9 cellular contexts compared by ENCODE assay signal in genomic region chr1:70353038-70353437, GRCh38. TPM values are rescaled to one million over a fixed set of nuclear protein-coding genes. Genes with fewer than 3 reads are reported as not detected.
DNase-seq lines count a peak whose midpoint lies in the region; FAIRE-seq and TF ChIP-seq lines count a peak whose summit lies in the region.
"Had no signal": no experiment of that assay in that cellular context is flagged by ENCODE, and none has a peak within 500 bp of the region (broad histone marks: within the 10 kb centered on the region; RNA-seq: fewer than 3 reads in every experiment).

No MANE protein-coding gene starts in this region.

- FAIRE-seq in D721Med (lab: Jason Lieb, UNC) = no peak
- FAIRE-seq: A204.1 had no signal

- TF ChIP-seq EP300 in stomach (IDR thresholded peaks at IDR 0.05) = no peak

- peak overlapping the region; percentile 96 for H3K27ac Mint-ChIP-seq in T-helper 1 cell treated with Interleukin-12 subunit alpha and Interleukin-12 subunit beta and Interleukin-4 antibody, amounts not matched to agents 30 μg/mL and 1 μg/mL, for 36 hours
- peak overlapping the region; percentile 94 for H3K27ac Mint-ChIP-seq in activated T-helper 2 cell treated with anti-CD3 and anti-CD28 coated beads, Interferon-gamma antibody, Interleukin-2, Interleukin-4, amounts not matched to agents 10 μg/mL and 5 μg/mL and 100 μg/mL, durations not matched to agents 14 hours and 24 hours and 36 hours
- H3K27ac Mint-ChIP-seq in immature natural killer cell = peak overlapping the region; percentile 95 to 100 (median 97)

- H3K36me3 ChIP-seq in stomach = peaks cover 0 to 7% (median 3%) of the 10 kb centered on the region in 4 donors

- peak overlapping the region in 2 of 5 donors; percentile 95 to 97 for H3K27ac ChIP-seq in stomach

- H3K4me1 Mint-ChIP-seq in T-helper 1 cell treated with Interleukin-12 subunit alpha and Interleukin-12 subunit beta and Interleukin-4 antibody, amounts not matched to agents 30 μg/mL and 1 μg/mL, for 36 hours (ENCODE audit: low read depth) = peaks cover 33% of the 10 kb centered on the region
- H3K4me1 Mint-ChIP-seq in activated T-helper 2 cell treated with anti-CD3 and anti-CD28 coated beads, Interferon-gamma antibody, Interleukin-2, Interleukin-4, amounts not matched to agents 10 μg/mL and 5 μg/mL and 100 μg/mL, durations not matched to agents 14 hours and 24 hours and 36 hours (ENCODE audit: low read depth) = peaks cover 34% of the 10 kb centered on the region
- peaks cover 53 to 75% of the 10 kb centered on the region in 2 donors for H3K4me1 Mint-ChIP-seq in immature natural killer cell

- H3K27me3 Mint-ChIP-seq in T-helper 1 cell treated with Interleukin-12 subunit alpha and Interleukin-12 subunit beta and Interleukin-4 antibody, amounts not matched to agents 30 μg/mL and 1 μg/mL, for 36 hours (ENCODE audit: low read depth) = no peaks in the 10 kb centered on the region
- H3K27me3 Mint-ChIP-seq in activated T-helper 2 cell treated with anti-CD3 and anti-CD28 coated beads, Interferon-gamma antibody, Interleukin-2, Interleukin-4, amounts not matched to agents 10 μg/mL and 5 μg/mL and 100 μg/mL, durations not matched to agents 14 hours and 24 hours and 36 hours (ENCODE audit: low read depth) = no peaks in the 10 kb centered on the region
- peaks cover 10 to 14% (median 12%) of the 10 kb centered on the region in 3 donors for H3K27me3 Mint-ChIP-seq in immature natural killer cell (ENCODE audit: low read depth in 3 of 3)

- H3K9me3 Mint-ChIP-seq in T-helper 1 cell treated with Interleukin-12 subunit alpha and Interleukin-12 subunit beta and Interleukin-4 antibody, amounts not matched to agents 30 μg/mL and 1 μg/mL, for 36 hours = no peaks in the 10 kb centered on the region
- H3K9me3 Mint-ChIP-seq in activated T-helper 2 cell treated with anti-CD3 and anti-CD28 coated beads, Interferon-gamma antibody, Interleukin-2, Interleukin-4, amounts not matched to agents 10 μg/mL and 5 μg/mL and 100 μg/mL, durations not matched to agents 14 hours and 24 hours and 36 hours = peaks cover 4% of the 10 kb centered on the region
- no peaks in the 10 kb centered on the region for H3K9me3 Mint-ChIP-seq in immature natural killer cell

- peaks cover 9% of the 10 kb centered on the region for H3K36me3 Mint-ChIP-seq in T-helper 1 cell treated with Interleukin-12 subunit alpha and Interleukin-12 subunit beta and Interleukin-4 antibody, amounts not matched to agents 30 μg/mL and 1 μg/mL, for 36 hours (ENCODE audit: low read depth)
- peaks cover 34% of the 10 kb centered on the region for H3K36me3 Mint-ChIP-seq in activated T-helper 2 cell treated with anti-CD3 and anti-CD28 coated beads, Interferon-gamma antibody, Interleukin-2, Interleukin-4, amounts not matched to agents 10 μg/mL and 5 μg/mL and 100 μg/mL, durations not matched to agents 14 hours and 24 hours and 36 hours (ENCODE audit: low read depth)
- H3K36me3 Mint-ChIP-seq in immature natural killer cell = peaks cover 0 to 8% (median 6%) of the 10 kb centered on the region in 3 donors

- H3K4me1 ChIP-seq in stomach = peaks cover 22 to 71% (median 53%) of the 10 kb centered on the region in 4 donors

- TF ChIP-seq POLR2A in stomach (IDR thresholded peaks at IDR 0.05) (no peak), erythroblast (IDR thresholded peaks at IDR 0.05; ENCODE audit: low read length) (no peak)

- peak overlapping the region; percentile 90 to 96 (median 95) for H3K4me3 ChIP-seq in stomach

- intact Hi-C loops in activated T-helper 2 cell treated with anti-CD3 and anti-CD28 coated beads, Interferon-gamma antibody, Interleukin-2, Interleukin-4, amounts not matched to agents 10 μg/mL and 5 μg/mL and 100 μg/mL, durations not matched to agents 14 hours and 24 hours and 36 hours (cut with micrococcal nuclease) = loop anchor here (5.0 to 10.0 kb wide), 2 partner anchors 149 to 218 kb away; no protein-coding TSS in a partner anchor
- intact Hi-C loops in stomach (cut with DNase I; ENCODE audit: low total_unique reads) = no loop called here

- DNase-seq in T-helper 1 cell (no peak), immature natural killer cell (no peak), stomach (no peak), D721Med (ENCODE audit: insufficient read length, low spot score) (no peak), erythroblast (lab: John Stamatoyannopoulos, UW) (no peak)
- DNase-seq in activated T-helper 2 cell treated with anti-CD3 and anti-CD28 coated beads, Interferon-gamma antibody, Interleukin-2, Interleukin-4, amounts not matched to agents 10 μg/mL and 5 μg/mL and 100 μg/mL, durations not matched to agents 14 hours and 24 hours and 36 hours (ENCODE audit: low spot score) = no peak
- DNase-seq in stimulated activated CD4-positive, alpha-beta T cell treated with anti-CD3 and anti-CD28 coated beads, Interleukin-12 subunit alpha, Interleukin-12 subunit beta, amount 100 ng/mL, for 4 hours = no peak

- H3K4me3 Mint-ChIP-seq in T-helper 1 cell treated with Interleukin-12 subunit alpha and Interleukin-12 subunit beta and Interleukin-4 antibody, amounts not matched to agents 30 μg/mL and 1 μg/mL, for 36 hours = peak overlapping the region; percentile 94
- H3K4me3 Mint-ChIP-seq in activated T-helper 2 cell treated with anti-CD3 and anti-CD28 coated beads, Interferon-gamma antibody, Interleukin-2, Interleukin-4, amounts not matched to agents 10 μg/mL and 5 μg/mL and 100 μg/mL, durations not matched to agents 14 hours and 24 hours and 36 hours (ENCODE audit: low read depth) = peak overlapping the region; percentile 91
- H3K4me3 Mint-ChIP-seq in immature natural killer cell = peak overlapping the region; percentile 94 to 99 (median 96)

- no peaks in the 10 kb centered on the region for H3K27me3 ChIP-seq in stomach

- WGBS in stomach, 5 donors = 27 to 32% (median 28%) methylated on average over 4 of the region's 4 CpGs

- TF ChIP-seq CTCF in stomach (IDR thresholded peaks at IDR 0.05) (no peak), D721Med (IDR thresholded peaks at IDR 0.05; ENCODE audit: insufficient read depth, missing control alignments) (no peak)

- no peaks in the 10 kb centered on the region for H3K9me3 ChIP-seq in stomach

RNA-seq across cellular contexts. Expression of gene ANKRD13C, which starts 1.5 kb away (rescaled TPM):
- 24.7 and 25.8 TPM in 2 replicates for total RNA-seq in activated T-helper 2 cell treated with anti-CD3 and anti-CD28 coated beads, Interferon-gamma antibody, Interleukin-2, Interleukin-4, amounts not matched to agents 10 μg/mL and 5 μg/mL and 100 μg/mL, durations not matched to agents 14 hours and 24 hours and 36 hours
- polyA plus RNA-seq in immature natural killer cell (10 to 100 TPM in 1 of 3 donors, 1 to 10 TPM in 2; 7.0 to 14.6 (median 8.3) TPM), stomach (10 to 100 TPM in 1 of 3 donors, 1 to 10 TPM in 2; 6.8 to 12.7 (median 9.3) TPM)
- total RNA-seq in stomach = 100 to 1,000 TPM in 1 of 5 donors, 10 to 100 TPM in 4; 12.9 to 135 (median 19.1) TPM

RNA-seq across cellular contexts. Expression of gene CTH, which starts 58.0 kb away (rescaled TPM):
- 12.3 and 12.9 TPM in 2 replicates for total RNA-seq in activated T-helper 2 cell treated with anti-CD3 and anti-CD28 coated beads, Interferon-gamma antibody, Interleukin-2, Interleukin-4, amounts not matched to agents 10 μg/mL and 5 μg/mL and 100 μg/mL, durations not matched to agents 14 hours and 24 hours and 36 hours
- polyA plus RNA-seq in immature natural killer cell = 1 to 10 TPM in 1 of 3 donors, under 1 TPM in 1, not detected in 1; 0.28 to 1.2 TPM
- total RNA-seq in stomach = 10 to 100 TPM in 1 of 5 donors, 1 to 10 TPM in 3, under 1 TPM in 1; 0.89 to 16.9 (median 5.5) TPM
- polyA plus RNA-seq in stomach = 1 to 10 TPM; 5.5 to 8.6 (median 5.8) TPM
